In genomic region chr11:116499396-116500001, GRCh38 we compare ENCODE assay signal across 8 cellular contexts.
DNase-seq lines count a peak whose midpoint lies in the region; ATAC-seq, FAIRE-seq and TF ChIP-seq lines count a peak whose summit lies in the region.

No MANE protein-coding gene starts in this region.

- no peak overlapping the region for H4K91ac ChIP-seq in trophoblast cell (ENCODE audit: low read depth, low read length)

- H3K18ac ChIP-seq in trophoblast cell (ENCODE audit: low read length), result no peak overlapping the region

- H3K27ac Mint-ChIP-seq in activated CD4-positive, alpha-beta T cell treated with anti-CD3 and anti-CD28 coated beads, Interleukin-2, amount 10 ng/mL, durations not matched to agents 24 days and 14 days, result no peak overlapping the region

- no peak overlapping the region for H2AK5ac ChIP-seq in trophoblast cell (ENCODE audit: low read length)

- H3K4me1 ChIP-seq in trophoblast cell (ENCODE audit: control insufficient read depth in 1 of 2, insufficient read depth in 2 of 2, low read length in 2 of 2), result peaks cover 5% of the 10 kb centered on the region in 2 experiments

- H3K79me2 ChIP-seq in trophoblast cell (ENCODE audit: control insufficient read depth, insufficient read depth, low read length, poor library complexity), result no peaks in the 10 kb centered on the region

- no peak overlapping the region for H2BK5ac ChIP-seq in trophoblast cell (ENCODE audit: low read depth, low read length, poor library complexity)

- H3K36me3 Mint-ChIP-seq in activated CD4-positive, alpha-beta T cell treated with anti-CD3 and anti-CD28 coated beads, Interleukin-2, amount 10 ng/mL, durations not matched to agents 24 days and 14 days (ENCODE audit: low read depth), result no peaks in the 10 kb centered on the region

- H2AFZ ChIP-seq in trophoblast cell (ENCODE audit: insufficient read depth, low read length, poor library complexity), result no peak overlapping the region

- H3K4me3 ChIP-seq in GM12875 (ENCODE audit: low read depth, low read length) (no peak overlapping the region), trophoblast cell (ENCODE audit: low read depth, low read length) (no peak overlapping the region)

- H3K23ac ChIP-seq in trophoblast cell (ENCODE audit: low read length), result no peak overlapping the region

- peak; percentile 64 for TF ChIP-seq CTCF in GM12875 (IDR thresholded peaks at IDR 0.05; ENCODE audit: borderline replicate concordance, insufficient read depth, low read depth, low read length)

- intact Hi-C loops in activated CD4-positive, alpha-beta T cell treated with anti-CD3 and anti-CD28 coated beads, Interleukin-2, amount 10 ng/mL, durations not matched to agents 24 days and 14 days (cut with micrococcal nuclease), result no loop called here

- H3K4me1 Mint-ChIP-seq in activated CD4-positive, alpha-beta T cell treated with anti-CD3 and anti-CD28 coated beads, Interleukin-2, amount 10 ng/mL, durations not matched to agents 24 days and 14 days, result no peaks in the 10 kb centered on the region

- no peak overlapping the region for H4K12ac ChIP-seq in trophoblast cell (ENCODE audit: low read depth, low read length)

- no peak overlapping the region for H2BK120ac ChIP-seq in trophoblast cell (ENCODE audit: insufficient read depth, low read length, poor library complexity)

- H4K8ac ChIP-seq in trophoblast cell (ENCODE audit: low read depth, low read length), result no peak overlapping the region

- peaks cover 32% of the 10 kb centered on the region for H3K27me3 Mint-ChIP-seq in activated CD4-positive, alpha-beta T cell treated with anti-CD3 and anti-CD28 coated beads, Interleukin-2, amount 10 ng/mL, durations not matched to agents 24 days and 14 days

- no peak overlapping the region for H3K27ac ChIP-seq in trophoblast cell (ENCODE audit: low read depth, low read length)

- no peak overlapping the region for H3K14ac ChIP-seq in trophoblast cell (ENCODE audit: low read length)

- H3K4ac ChIP-seq in trophoblast cell (ENCODE audit: low read depth, low read length), result no peak overlapping the region

- WGBS in trophoblast cell (ENCODE audit: extremely low coverage, insufficient coverage, insufficient read length), result no CpG with 5 or more reads among the region's 17 CpGs

- H3K9me3 Mint-ChIP-seq in activated CD4-positive, alpha-beta T cell treated with anti-CD3 and anti-CD28 coated beads, Interleukin-2, amount 10 ng/mL, durations not matched to agents 24 days and 14 days, result no peaks in the 10 kb centered on the region

- no peak for FAIRE-seq in frontal cortex (lab: Jason Lieb, UNC)

- peaks cover 2% of the 10 kb centered on the region for H3K9me3 ChIP-seq in trophoblast cell (ENCODE audit: insufficient read depth, low read depth, low read length)

- H3K79me1 ChIP-seq in trophoblast cell (ENCODE audit: low read length), result no peaks in the 10 kb centered on the region

- no peaks in the 10 kb centered on the region for H3K36me3 ChIP-seq in trophoblast cell (ENCODE audit: control insufficient read depth in 1 of 2, insufficient read depth in 2 of 2, low read length in 2 of 2)

- in situ Hi-C loops in ACHN (cut with HindIII; ENCODE audit: low pct_ligation_motif_present, low pct_unique_long_range_greater_than_20kb, low sequenced_read_pairs), result no loop called here

- no peak for ATAC-seq in HG02870 (IDR thresholded peaks at IDR 0.05; ENCODE audit: unreplicated experiment)
- no peak for ATAC-seq in GM21528 (IDR thresholded peaks at IDR 0.05; ENCODE audit: low FRiP score, unreplicated experiment)

- H3K4me3 Mint-ChIP-seq in activated CD4-positive, alpha-beta T cell treated with anti-CD3 and anti-CD28 coated beads, Interleukin-2, amount 10 ng/mL, durations not matched to agents 24 days and 14 days, result no peak overlapping the region

- peaks cover 16% of the 10 kb centered on the region for H3K27me3 ChIP-seq in trophoblast cell (ENCODE audit: insufficient read depth, low read length)

- no peak overlapping the region for H3K4me2 ChIP-seq in trophoblast cell (ENCODE audit: low read length)

- H3K9ac ChIP-seq in trophoblast cell (ENCODE audit: low read length), result no peak overlapping the region

- DNase-seq in ACHN (peak; percentile 65), NCI-H2171 treated with DMSO at 0.1 percent for 48 hours (lab: John Stamatoyannopoulos, UW) (peak; percentile 26), frontal cortex (ENCODE audit: low spot score in 2 of 2) (peak; percentile 43 to 44), trophoblast cell (peak; percentile 66 to 83)
- peak; percentile 84 for DNase-seq in activated CD4-positive, alpha-beta T cell treated with anti-CD3 and anti-CD28 coated beads, Interleukin-2, amount 10 ng/mL, durations not matched to agents 24 days and 14 days

- H2BK12ac ChIP-seq in trophoblast cell (ENCODE audit: low read length), result no peak overlapping the region

Comparison
In these comparisons a context has a peak if more than half of its experiments do, and no peak if none do; other contexts are left out.
1. DNase-seq: peak in every context shown above with its lines; median percentile 84 in activated CD4-positive, alpha-beta T cell treated with anti-CD3 and anti-CD28 coated beads, Interleukin-2, amount 10 ng/mL, durations not matched to agents 24 days and 14 days; 74 in trophoblast cell; 65 in ACHN; 44 in frontal cortex; 26 in NCI-H2171 treated with DMSO at 0.1 percent for 48 hours.